ENCODE assay signal across 8 cellular contexts in the genomic region with DNA sequence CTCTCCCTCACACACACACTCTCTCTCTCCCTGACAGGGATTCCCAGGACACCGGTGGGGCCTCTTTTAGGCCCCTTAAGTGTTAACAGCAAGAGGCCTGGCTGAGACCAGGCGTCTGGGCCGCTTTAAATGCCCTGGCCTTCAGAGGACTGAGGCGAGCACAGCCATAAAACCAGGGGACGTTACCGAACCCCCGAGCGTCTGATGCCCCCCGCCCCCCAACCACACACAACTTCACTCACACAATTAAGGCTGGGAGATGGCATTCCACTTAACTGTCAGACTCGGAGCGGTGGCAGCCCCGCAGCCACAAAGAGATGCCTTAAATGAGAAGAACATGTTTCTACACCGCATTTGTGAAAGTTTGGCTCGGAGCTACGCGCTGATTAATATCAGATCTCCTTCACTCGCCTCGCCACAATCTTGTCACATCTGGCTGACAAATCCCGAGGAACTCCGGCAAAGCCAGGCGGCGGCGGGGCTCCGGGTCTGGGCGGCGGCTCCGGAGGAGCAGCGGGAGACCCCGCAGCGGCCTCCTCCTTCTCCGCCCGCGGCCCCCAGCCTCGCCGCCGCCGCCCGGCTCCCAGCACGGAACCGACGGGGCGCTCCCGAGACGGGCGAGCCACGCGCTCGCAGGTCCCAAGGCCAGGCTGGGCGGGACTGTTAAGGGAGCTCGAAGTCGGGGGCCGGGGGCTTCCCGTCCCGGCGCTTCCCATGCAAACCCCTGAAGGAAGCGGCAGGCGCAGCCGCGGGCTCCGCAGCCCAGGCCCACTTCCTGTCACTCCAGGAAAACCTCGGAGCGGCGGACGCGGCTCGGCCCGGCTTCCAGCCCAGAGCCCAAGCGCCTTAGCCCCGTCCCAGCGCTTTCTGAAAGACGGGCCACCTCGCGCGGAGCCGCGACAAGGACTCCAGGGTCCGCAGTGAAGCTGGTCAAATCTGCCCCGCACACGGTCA. TPM values are rescaled to one million over a fixed set of nuclear protein-coding genes. Genes with fewer than 3 reads are reported as not detected.
DNase-seq lines count a peak whose midpoint lies in the region; ATAC-seq, FAIRE-seq and TF ChIP-seq lines count a peak whose summit lies in the region.

No MANE protein-coding gene starts in this region.

- DNase-seq in effector memory CD8-positive, alpha-beta T cell, result no peak
- DNase-seq in cerebellar cortex (ENCODE audit: low spot score) (no peak), COR-L47 (lab: John Stamatoyannopoulos, UW) (no peak), D721Med (ENCODE audit: insufficient read length, low spot score) (no peak)

- H3K27me3 Mint-ChIP-seq in effector memory CD8-positive, alpha-beta T cell, result peaks cover 59 to 84% of the 10 kb centered on the region in 2 donors

- H3K36me3 ChIP-seq in ACC112 (ENCODE audit: insufficient read depth, low read length) (no peaks in the 10 kb centered on the region), HUES48 (ENCODE audit: control insufficient read depth, insufficient read depth, low read length) (no peaks in the 10 kb centered on the region), mesodermal cell (ENCODE audit: control insufficient read depth, insufficient read depth, low read length) (peaks cover 3% of the 10 kb centered on the region)

- no peaks in the 10 kb centered on the region for H3K36me3 Mint-ChIP-seq in effector memory CD8-positive, alpha-beta T cell (ENCODE audit: insufficient read depth)

- H3K4me1 ChIP-seq in ACC112 (ENCODE audit: control insufficient read depth, insufficient read depth, low read length, unreplicated experiment) (peaks cover 24% of the 10 kb centered on the region), HUES48 (ENCODE audit: control insufficient read depth, insufficient read depth, low read length) (no peaks in the 10 kb centered on the region; the same call in 1 of the 2 replicates), mesodermal cell (ENCODE audit: control insufficient read depth, insufficient read depth, low read length, poor library complexity, severe bottlenecking) (peaks cover 39% of the 10 kb centered on the region)

- 1% methylated on average over 45 to 68 of the region's 79 CpGs for WGBS in mesodermal cell (ENCODE audit: insufficient coverage in 2 of 2), 2 experiments

- H3K4me1 Mint-ChIP-seq in effector memory CD8-positive, alpha-beta T cell (ENCODE audit: low read depth in 2 of 2), result peaks cover 3 to 7% of the 10 kb centered on the region in 2 donors

- H3K79me2 ChIP-seq in ACC112 (ENCODE audit: control insufficient read depth, insufficient read depth, low read length, unreplicated experiment), result no peaks in the 10 kb centered on the region

- H3K9me3 Mint-ChIP-seq in effector memory CD8-positive, alpha-beta T cell, result no peaks in the 10 kb centered on the region

- H3K27ac ChIP-seq in ACC112 (ENCODE audit: low read depth, low read length) (no peak overlapping the region), HUES48 (ENCODE audit: low read depth, low read length) (no peak overlapping the region), mesodermal cell (ENCODE audit: low read depth, low read length, severe bottlenecking) (no peak overlapping the region)

- H2AFZ ChIP-seq in ACC112 (ENCODE audit: low read length, unreplicated experiment), result peak overlapping the region; percentile 91

- H3K27ac Mint-ChIP-seq in effector memory CD8-positive, alpha-beta T cell, result no peak overlapping the region

- no peak for ATAC-seq in effector memory CD8-positive, alpha-beta T cell (replicated peaks)
- no peak for ATAC-seq in GM19452 (IDR thresholded peaks at IDR 0.05; ENCODE audit: unreplicated experiment)

- H3K4me3 Mint-ChIP-seq in effector memory CD8-positive, alpha-beta T cell, result peak overlapping the region; percentile 49 to 57

- no peak for FAIRE-seq in D721Med (lab: Jason Lieb, UNC)

- H3K27me3 ChIP-seq in ACC112 (ENCODE audit: insufficient read depth, low read length), result peaks cover 51% of the 10 kb centered on the region
- H3K27me3 ChIP-seq in HUES48 (ENCODE audit: control insufficient read depth, insufficient read depth, low read length), result peaks cover 74% of the 10 kb centered on the region

- H3K9me3 ChIP-seq in HUES48 (ENCODE audit: control insufficient read depth, insufficient read depth, low read length) (no peaks in the 10 kb centered on the region), mesodermal cell (ENCODE audit: control insufficient read depth, low read length) (no peaks in the 10 kb centered on the region)

- no peak overlapping the region for H3K9ac ChIP-seq in HUES48 (ENCODE audit: low read depth, low read length)

- TF ChIP-seq CTCF in D721Med (IDR thresholded peaks at IDR 0.05; ENCODE audit: insufficient read depth, missing control alignments), result no peak

- H3K4me3 ChIP-seq in ACC112 (ENCODE audit: low read depth, low read length) (peak overlapping the region; percentile 84), HUES48 (ENCODE audit: low read depth, low read length) (peak overlapping the region; percentile 55), mesodermal cell (ENCODE audit: extremely low read depth, insufficient read depth, low read length, poor library complexity, severe bottlenecking) (peak overlapping the region; percentile 72)

RNA-seq across cellular contexts. Expression of gene BNC1, which starts 1.3 kb away (rescaled TPM):
- polyA plus RNA-seq in mesodermal cell (2013, experiment 1 of 2), result 12.0 TPM
- polyA plus RNA-seq in mesodermal cell (2013, experiment 2 of 2), result 13.5 TPM
